16 cellular contexts compared by ENCODE assay signal in genomic region chr6:45491874-45492273, GRCh38.
A peak's percentile ranks its signal among the peaks of the same experiment; 100 is the strongest.
DNase-seq lines count a peak whose midpoint lies in the region; ATAC-seq and TF ChIP-seq lines count a peak whose summit lies in the region.
"Had no signal": no experiment of that assay in that cellular context is flagged by ENCODE, and none has a peak within 500 bp of the region (broad histone marks: within the 10 kb centered on the region; RNA-seq: fewer than 3 reads in every experiment).

No MANE protein-coding gene starts in this region.

- CTCF ChIA-PET in IMR-90 (lab: Yijun Ruan, JAX): no interaction called here
- CTCF ChIA-PET in WTC11 (lab: Charles Lee): interaction anchor here (1.8 kb wide), 1 partner anchor 9 kb away, joined by 11 read pairs; no protein-coding TSS in a partner anchor

- no peak for TF ChIP-seq CTCF in IMR-90 (conservative IDR thresholded peaks at IDR 0.05; ENCODE audit: low read depth, low read length)
- TF ChIP-seq CTCF in WTC11 (IDR thresholded peaks at IDR 0.05): no peak

- BruUV-seq in IMR-90 (replicated peaks; lab: Mats Ljungman, UMichigan): no TSS peak

- intact Hi-C loops in IMR-90 (cut with micrococcal nuclease) (loop anchor here (5.0 kb wide), 1 partner anchor 45 kb away; no protein-coding TSS in a partner anchor), sciatic nerve (cut with DNase I) (no loop called here)

- peak overlapping the region; percentile 66; the same call in 1 of the 2 replicates for H3K4ac ChIP-seq in IMR-90 (ENCODE audit: low read depth, low read length)

- no peak overlapping the region for H3K27ac ChIP-seq in IMR-90 (ENCODE audit: insufficient read depth, low read length)
- peak overlapping the region; percentile 17; the same call in 1 of the 2 replicates for H3K27ac ChIP-seq in SJSA1

- H3K4me3 ChIP-seq in IMR-90 (ENCODE audit: insufficient read depth, low read depth, low read length) (no peak overlapping the region), SJSA1 (no peak overlapping the region)
- H3K4me3 ChIP-seq: HAP-1 had no signal

- H4K20me1 ChIP-seq in IMR-90 (ENCODE audit: insufficient read depth, low read length): no peaks in the 10 kb centered on the region

- H3K27me3 Mint-ChIP-seq in WTC11 (ENCODE audit: low read depth): no peaks in the 10 kb centered on the region
- H3K27me3 Mint-ChIP-seq: CD4-positive, alpha-beta memory T cell had no signal

- no peak overlapping the region for H2AFZ ChIP-seq in IMR-90 (replicated peaks; ENCODE audit: low read length, poor library complexity)

- H3K23ac ChIP-seq in IMR-90 (ENCODE audit: low read depth, low read length): no peak overlapping the region; the same call in 1 of the 2 replicates

- H3K36me3 Mint-ChIP-seq in WTC11: no peaks in the 10 kb centered on the region

- peak overlapping the region; percentile 28; the same call in 1 of the 2 replicates for H2BK20ac ChIP-seq in IMR-90 (ENCODE audit: low read depth, low read length)

- H4K91ac ChIP-seq in IMR-90 (ENCODE audit: insufficient read depth, low read depth, low read length): 0 out of 2 replicates have a peak overlapping the region, but pooled peaks have one; percentile 62

- H3K9me3 ChIP-seq in IMR-90 (ENCODE audit: control insufficient read depth, insufficient read depth, low read length): no peaks in the 10 kb centered on the region
- H3K9me3 ChIP-seq in SJSA1 (replicated peaks): no peaks in the 10 kb centered on the region
- H3K9me3 ChIP-seq: HAP-1 had no signal

- in situ Hi-C loops in IMR-90 (cut with MboI; ENCODE audit: low sequenced_read_pairs): no loop called here

- no peak for ATAC-seq in IMR-90 (ENCODE audit: low read depth)
- peak; percentile 84 for ATAC-seq in WTC11
- no peak for ATAC-seq in sciatic nerve

- H3K4me2 ChIP-seq in IMR-90 (ENCODE audit: low read depth, low read length): no peak overlapping the region

- no peak overlapping the region for H4K8ac ChIP-seq in IMR-90 (ENCODE audit: low read depth in 2 of 2, low read length in 2 of 2)

- H3K9me3 Mint-ChIP-seq in WTC11: no peaks in the 10 kb centered on the region
- H3K9me3 Mint-ChIP-seq: CD4-positive, alpha-beta memory T cell; HFFc6 had no signal

- DNase-seq in IMR-90 (no peak), SJSA1 (ENCODE audit: low read depth in 1 of 2, low spot score in 2 of 2) (no peak), WTC11 (ENCODE audit: low spot score) (no peak), left kidney (ENCODE audit: low read depth, low spot score) (peak; percentile 37), sciatic nerve (ENCODE audit: low spot score) (no peak)
- DNase-seq in stimulated activated CD4-positive, alpha-beta T cell treated with anti-CD3 and anti-CD28 coated beads, Interleukin-4, amount 100 ng/mL, for 24 hours: no peak
- DNase-seq in stimulated activated CD4-positive, alpha-beta T cell treated with anti-CD3 and anti-CD28 coated beads, Interleukin-1b, Interleukin-23, amount 100 ng/mL, for 48 hours: no peak
- DNase-seq: C1 segment of cervical spinal cord; Calu3; CD4-positive, alpha-beta memory T cell; COR-L47; DMS53; DND-41; GOT3; HFFc6 had no signal

- H3K56ac ChIP-seq in IMR-90 (ENCODE audit: extremely low read depth, insufficient read depth, low read length): no peak overlapping the region

- H4K5ac ChIP-seq in IMR-90 (ENCODE audit: low read depth, low read length): peak overlapping the region; percentile 76

- H3K36me3 ChIP-seq in IMR-90 (ENCODE audit: control insufficient read depth, insufficient read depth, low read length) (no peaks in the 10 kb centered on the region; the same call in 1 of the 2 replicates), SJSA1 (peaks cover 65% of the 10 kb centered on the region)
- H3K36me3 ChIP-seq: HAP-1 had no signal

- peaks cover 10% of the 10 kb centered on the region for H3K4me1 Mint-ChIP-seq in WTC11

- no peak overlapping the region for H3K9ac ChIP-seq in IMR-90 (ENCODE audit: low read depth, low read length)

- WGBS in IMR-90 (ENCODE audit: extremely low coverage in 2 of 2, insufficient read length in 1 of 2), 2 experiments: no CpG with 5 or more reads among the region's 6 CpGs

- H3K4me3 Mint-ChIP-seq in WTC11: no peak overlapping the region
- H3K4me3 Mint-ChIP-seq: CD4-positive, alpha-beta memory T cell; HFFc6 had no signal

- H3K27me3 ChIP-seq in IMR-90 (ENCODE audit: control insufficient read depth, insufficient read depth, low read length): no peaks in the 10 kb centered on the region
- no peaks in the 10 kb centered on the region for H3K27me3 ChIP-seq in SJSA1 (replicated peaks)

- peak overlapping the region; percentile 36; the same call in 1 of the 2 replicates for H2AK5ac ChIP-seq in IMR-90 (ENCODE audit: low read depth, low read length)

- no peak for TF ChIP-seq POLR2A in IMR-90 (IDR thresholded peaks at IDR 0.05; ENCODE audit: low read depth, low read length)

- dilution Hi-C loops in IMR-90 (cut with HindIII; ENCODE audit: low sequenced_read_pairs, unreplicated experiment): no loop called here

- H2BK5ac ChIP-seq in IMR-90 (ENCODE audit: low read depth, low read length, poor library complexity, severe bottlenecking): no peak overlapping the region

- no peak overlapping the region for H3K27ac Mint-ChIP-seq in WTC11
- H3K27ac Mint-ChIP-seq: HFFc6 had no signal

- H3K4me1 ChIP-seq in IMR-90 (ENCODE audit: control insufficient read depth, insufficient read depth, low read length) (peaks cover 16% of the 10 kb centered on the region), SJSA1 (replicated peaks) (peaks cover 71% of the 10 kb centered on the region)
- H3K4me1 ChIP-seq: HAP-1 had no signal

- H3K14ac ChIP-seq in IMR-90 (replicated peaks; ENCODE audit: low read depth, low read length): no peak overlapping the region; the same call in 1 of the 2 replicates

- peaks cover 17 to 48% of the 10 kb centered on the region in 2 experiments for H3K79me1 ChIP-seq in IMR-90 (ENCODE audit: low read depth in 1 of 2, low read length in 2 of 2)

- H2AK9ac ChIP-seq in IMR-90 (replicated peaks; ENCODE audit: low read depth, low read length, poor library complexity): no peak overlapping the region

- no peak for TF ChIP-seq RAD21 in IMR-90 (IDR thresholded peaks at IDR 0.05; ENCODE audit: low read length)

- peaks cover 8% of the 10 kb centered on the region; the same call in 1 of the 2 replicates for H3K9me1 ChIP-seq in IMR-90 (ENCODE audit: insufficient read depth, low read length)

- no peak overlapping the region; the same call in 1 of the 2 replicates for H3K18ac ChIP-seq in IMR-90 (ENCODE audit: low read depth, low read length)

- peak overlapping the region; percentile 64 for H2BK120ac ChIP-seq in IMR-90 (ENCODE audit: low read depth, low read length)

- POLR2A ChIA-PET in IMR-90 (lab: Charles Lee; ENCODE audit: unreplicated experiment): no interaction called here
- POLR2A ChIA-PET in WTC11 (lab: Charles Lee): no interaction called here

- H2BK15ac ChIP-seq in IMR-90 (ENCODE audit: low read depth, low read length): no peak overlapping the region; the same call in 2 of the 3 replicates

TF ChIP-seq in IMR-90, 13 proteins besides CTCF, POLR2A, EP300 and RAD21:
- no peak for TF ChIP-seq ELK1 (IDR thresholded peaks at IDR 0.05; ENCODE audit: borderline replicate concordance, low read depth, low read length)
- TF ChIP-seq RCOR1 (IDR thresholded peaks at IDR 0.05; ENCODE audit: insufficient replicate concordance, low read length): no peak
- no peak for TF ChIP-seq MAFK (IDR thresholded peaks at IDR 0.05; ENCODE audit: low read depth, low read length)

TF ChIP-seq in WTC11, 78 proteins besides CTCF, POLR2A, EP300 and RAD21 (continues in another document):
- TF ChIP-seq ZBTB43 (CRISPR knock-in tag; IDR thresholded peaks at IDR 0.05) (no peak), RELA (CRISPR knock-in tag; IDR thresholded peaks at IDR 0.05; ENCODE audit: borderline replicate concordance) (no peak), CREB1 (CRISPR knock-in tag; IDR thresholded peaks at IDR 0.05) (no peak), KAT7 (CRISPR knock-in tag; IDR thresholded peaks at IDR 0.05; ENCODE audit: borderline replicate concordance) (no peak), MLX (CRISPR knock-in tag; IDR thresholded peaks at IDR 0.05) (no peak), PRRX2 (CRISPR knock-in tag; IDR thresholded peaks at IDR 0.05) (no peak), MXD4 (CRISPR knock-in tag; IDR thresholded peaks at IDR 0.05; ENCODE audit: borderline replicate concordance) (no peak), NFYB (CRISPR knock-in tag; conservative IDR thresholded peaks at IDR 0.05; ENCODE audit: low read depth) (no peak), TEAD1 (CRISPR knock-in tag; IDR thresholded peaks at IDR 0.05) (no peak), ATF6 (CRISPR knock-in tag; IDR thresholded peaks at IDR 0.05) (no peak)
